In genomic region chr14:50364792-50365191, GRCh38 we compare ENCODE assay signal across 19 cellular contexts. TPM values are rescaled to one million over a fixed set of nuclear protein-coding genes. Genes with fewer than 3 reads are reported as not detected.
DNase-seq lines count a peak whose midpoint lies in the region; ATAC-seq, FAIRE-seq and TF ChIP-seq lines count a peak whose summit lies in the region.
"Had no signal": no experiment of that assay in that cellular context is flagged by ENCODE, and none has a peak within 500 bp of the region (broad histone marks: within the 10 kb centered on the region; RNA-seq: fewer than 3 reads in every experiment).

No MANE protein-coding gene starts in this region.

- no peak overlapping the region for H3K4me3 ChIP-seq in mammary epithelial cell (replicated peaks in 1 of 3; ENCODE audit: insufficient read depth in 1 of 3, low read depth in 2 of 3, low read length in 3 of 3)
- no peak overlapping the region for H3K4me3 ChIP-seq in breast epithelium
- no peak overlapping the region for H3K4me3 ChIP-seq in bronchial epithelial cell (ENCODE audit: low read depth, low read length)
- no peak overlapping the region for H3K4me3 ChIP-seq in left lung
- H3K4me3 ChIP-seq: gastrocnemius medialis, SJSA1 had no signal

- no peak overlapping the region for H2AFZ ChIP-seq in mammary epithelial cell (ENCODE audit: low read depth, low read length)

- CTCF ChIA-PET in mammary epithelial cell (lab: Charles Lee; ENCODE audit: low non-redundant PET): interaction anchor here (1.0 kb wide), 1 partner anchor 44 kb away, joined by 5 read pairs; no protein-coding TSS in a partner anchor

- no peaks in the 10 kb centered on the region for H3K27me3 Mint-ChIP-seq in HFFc6 (ENCODE audit: insufficient read depth)
- H3K27me3 Mint-ChIP-seq: CD4-positive, CD25-positive, alpha-beta regulatory T cell; naive thymus-derived CD8-positive, alpha-beta T cell; stimulated activated naive B cell treated with anti-CD40 and anti-IgM and Interleukin-4, amounts not matched to agents 10 μg/mL and 1 μg/mL and 100 μg/mL, for 72 hours; type B pancreatic cell had no signal

- H3K4me1 ChIP-seq in mammary epithelial cell (ENCODE audit: insufficient read depth, low read length) (peaks cover 27% of the 10 kb centered on the region), breast epithelium (no peaks in the 10 kb centered on the region), left lung (peaks cover 11 to 35% of the 10 kb centered on the region in 2 donors)

- TF ChIP-seq POLR2A in breast epithelium (IDR thresholded peaks at IDR 0.05): no peak

- BruUV-seq in mammary epithelial cell (replicated peaks; lab: Mats Ljungman, UMichigan): no TSS peak

- H3K4me3 Mint-ChIP-seq in HFFc6: no peak overlapping the region
- H3K4me3 Mint-ChIP-seq: type B pancreatic cell had no signal

- H3K27me3 ChIP-seq in mammary epithelial cell (ENCODE audit: insufficient read depth, low read length) (no peaks in the 10 kb centered on the region), breast epithelium (no peaks in the 10 kb centered on the region), bronchial epithelial cell (ENCODE audit: control insufficient read depth, insufficient read depth, low read length) (no peaks in the 10 kb centered on the region), left lung (no peaks in the 10 kb centered on the region)
- H3K27me3 ChIP-seq: gastrocnemius medialis, SJSA1 had no signal

- no peak for FAIRE-seq in bronchial epithelial cell (lab: Jason Lieb, UNC)

- dilution Hi-C loops in mammary epithelial cell (cut with HindIII; ENCODE audit: low sequenced_read_pairs): no loop called here

- no peaks in the 10 kb centered on the region for H3K36me3 ChIP-seq in mammary epithelial cell (ENCODE audit: insufficient read depth, low read length)
- H3K36me3 ChIP-seq in breast epithelium: no peaks in the 10 kb centered on the region
- no peaks in the 10 kb centered on the region for H3K36me3 ChIP-seq in bronchial epithelial cell (ENCODE audit: control insufficient read depth, insufficient read depth, low read length)
- no peaks in the 10 kb centered on the region for H3K36me3 ChIP-seq in left lung
- H3K36me3 ChIP-seq: gastrocnemius medialis, SJSA1 had no signal

- H4K20me1 ChIP-seq in mammary epithelial cell (ENCODE audit: insufficient read depth, low read length): no peaks in the 10 kb centered on the region

- H3K79me2 ChIP-seq in mammary epithelial cell (ENCODE audit: insufficient read depth, low read length): no peaks in the 10 kb centered on the region

- no peaks in the 10 kb centered on the region for H3K9me3 ChIP-seq in mammary epithelial cell (replicated peaks; ENCODE audit: insufficient read depth, low read length)
- no peaks in the 10 kb centered on the region for H3K9me3 ChIP-seq in breast epithelium
- H3K9me3 ChIP-seq in left lung: no peaks in the 10 kb centered on the region
- H3K9me3 ChIP-seq: gastrocnemius medialis, SJSA1 had no signal

- H3K27ac ChIP-seq in mammary epithelial cell (ENCODE audit: insufficient read depth, low read depth, low read length) (no peak overlapping the region), breast epithelium (no peak overlapping the region), left lung (peak overlapping the region; percentile 82 to 85)
- H3K27ac ChIP-seq: SJSA1 had no signal

- DNase-seq in mammary epithelial cell (peak; percentile 61), breast epithelium (ENCODE audit: low spot score in 2 of 2) (no peak), bronchial epithelial cell (ENCODE audit: low read depth) (peak; percentile 70), left lung (no peak), ureter (ENCODE audit: low spot score) (peak; percentile 41), DMS79 treated with DMSO at 0.1 percent for 48 hours (lab: John Stamatoyannopoulos, UW) (no peak), HFFc6 (no peak)
- DNase-seq: activated CD4-positive, CD25-positive, alpha-beta regulatory T cell treated with anti-CD3 and anti-CD28 coated beads, Interleukin-2, amount 50 U/mL, for 72 hours; activated effector memory CD4-positive, alpha-beta T cell treated with anti-CD3 and anti-CD28 coated beads, Interleukin-2, amount 50 U/mL, for 16 hours; CD4-positive, CD25-positive, alpha-beta regulatory T cell; gastrocnemius medialis; naive thymus-derived CD8-positive, alpha-beta T cell; NCI-H2029 treated with DMSO at 0.1 percent for 48 hours; NCI-H510A treated with DMSO at 0.1 percent for 48 hours; stimulated activated naive B cell treated with anti-CD40 and anti-IgM and Interleukin-4, amounts not matched to agents 10 μg/mL and 1 μg/mL and 100 μg/mL, for 72 hours; T1000 had no signal

- H3K27ac Mint-ChIP-seq in HFFc6: no peak overlapping the region
- H3K27ac Mint-ChIP-seq: type B pancreatic cell had no signal

- no peaks in the 10 kb centered on the region for H3K9me3 Mint-ChIP-seq in HFFc6
- H3K9me3 Mint-ChIP-seq: CD4-positive, CD25-positive, alpha-beta regulatory T cell; naive thymus-derived CD8-positive, alpha-beta T cell; type B pancreatic cell had no signal

- TF ChIP-seq CTCF in mammary epithelial cell (conservative IDR thresholded peaks at IDR 0.05 in 1 of 2, IDR thresholded peaks at IDR 0.05 in 1 of 2; ENCODE audit: extremely low read depth in 1 of 2, insufficient read depth in 1 of 2, low read depth in 1 of 2, low read length in 2 of 2) (no peak), breast epithelium (IDR thresholded peaks at IDR 0.05) (no peak), bronchial epithelial cell (IDR thresholded peaks at IDR 0.05; ENCODE audit: insufficient read depth, low read length, severe bottlenecking) (no peak), left lung (IDR thresholded peaks at IDR 0.05) (no peak), HFFc6 (IDR thresholded peaks at IDR 0.05) (no peak)

- intact Hi-C loops in mammary epithelial cell (cut with micrococcal nuclease) (loop anchor here (5.0 kb wide), 1 partner anchor 33 kb away; the partner anchor contains the start of gene CDKL1), breast epithelium (cut with DNase I; ENCODE audit: low total_unique reads) (no loop called here), left lung (cut with DNase I) (no loop called here)

- no peak overlapping the region for H3K9ac ChIP-seq in mammary epithelial cell (ENCODE audit: insufficient read depth, low read length)

- in situ Hi-C loops in mammary epithelial cell (cut with MboI; ENCODE audit: low sequenced_read_pairs in 2 of 2): no loop called here

- H3K4me1 Mint-ChIP-seq in HFFc6 (ENCODE audit: low read depth): peaks cover 27% of the 10 kb centered on the region

- peaks cover 9% of the 10 kb centered on the region for H3K36me3 Mint-ChIP-seq in HFFc6 (ENCODE audit: low read depth)
- H3K36me3 Mint-ChIP-seq: CD4-positive, CD25-positive, alpha-beta regulatory T cell; type B pancreatic cell had no signal

- 58% methylated on average over 1 of the region's 1 CpG for WGBS in mammary epithelial cell (ENCODE audit: low coverage, missing lambda C conversion rate)

- peak overlapping the region; percentile 10 for H3K4me2 ChIP-seq in mammary epithelial cell (ENCODE audit: insufficient read depth, low read depth, low read length)

- ATAC-seq in left lung (peak; percentile 85), HG03460 (IDR thresholded peaks at IDR 0.05; ENCODE audit: unreplicated experiment) (no peak)
- ATAC-seq: gastrocnemius medialis; naive thymus-derived CD8-positive, alpha-beta T cell; stimulated activated naive B cell treated with anti-CD40 and anti-IgM and Interleukin-4, amounts not matched to agents 10 μg/mL and 1 μg/mL and 100 μg/mL, for 72 hours had no signal

RNA-seq across cellular contexts. Expression of gene CDKL1, which starts 31.9 kb away (rescaled TPM):
- total RNA-seq in mammary epithelial cell (10 to 100 TPM; 13.7 to 14.1 TPM), breast epithelium (10 to 100 TPM in 2 of 3 donors, 1 to 10 TPM in 1; 9.2 to 23.4 (median 10.5) TPM), bronchial epithelial cell (4.5 and 6.1 TPM in 2 replicates), left lung (10 to 100 TPM; 19.3 to 22.2 TPM), ureter (34.3 TPM)
- polyA plus RNA-seq in mammary epithelial cell: 3.1 TPM
- 7.6 TPM for polyA minus RNA-seq in mammary epithelial cell
- 1 to 10 TPM; 4.4 to 8.0 (median 6.2) TPM for total RNA-seq in HFFc6 (2021; fragmentation: NEBNext Ultra II Directional; extraction: Animal tissue kit (Norgen Biotek cat#: 25700))

RNA-seq across cellular contexts. Expression of gene DMAC2L, which starts 52.7 kb away (rescaled TPM):
- 10 to 100 TPM in 1 of 2 donors, 1 to 10 TPM in 1; 8.7 to 12.9 TPM for total RNA-seq in mammary epithelial cell
- polyA plus RNA-seq in mammary epithelial cell: 13.1 TPM
- 0.21 TPM for polyA minus RNA-seq in mammary epithelial cell
- total RNA-seq in breast epithelium: 10 to 100 TPM; 19.7 to 30.7 (median 20.3) TPM
- total RNA-seq in bronchial epithelial cell: 8.2 and 10.8 TPM in 2 replicates
- 10 to 100 TPM; 15.7 to 18.8 TPM for total RNA-seq in left lung
- total RNA-seq in ureter: 31.0 TPM
- total RNA-seq in HFFc6 (2021; fragmentation: NEBNext Ultra II Directional; extraction: Animal tissue kit (Norgen Biotek cat#: 25700)): 10 to 100 TPM; 10.6 to 14.5 (median 12.1) TPM

RNA-seq across cellular contexts. Expression of gene L2HGDH, which starts 52.8 kb away (rescaled TPM):
- 1 to 10 TPM; 5.2 to 9.4 TPM for total RNA-seq in mammary epithelial cell
- 5.2 TPM for polyA plus RNA-seq in mammary epithelial cell
- polyA minus RNA-seq in mammary epithelial cell: 11.2 TPM
- total RNA-seq in breast epithelium: 1 to 10 TPM; 3.8 to 6.9 (median 6.3) TPM
- 6.6 and 7.8 TPM in 2 replicates for total RNA-seq in bronchial epithelial cell
- total RNA-seq in left lung: 1 to 10 TPM; 4.6 to 5.5 TPM
- total RNA-seq in ureter: 7.8 TPM
- 1 to 10 TPM; 3.1 to 5.2 (median 3.4) TPM for total RNA-seq in HFFc6 (2021; fragmentation: NEBNext Ultra II Directional; extraction: Animal tissue kit (Norgen Biotek cat#: 25700))

Comparison
In these comparisons a context has a peak if more than half of its experiments do, and no peak if none do; other contexts are left out.
1. DNase-seq: peak in mammary epithelial cell (single experiment), bronchial epithelial cell (single experiment) and ureter (single experiment); none in breast epithelium (0 of 2), left lung (0 of 2), DMS79 treated with DMSO at 0.1 percent for 48 hours (single experiment) and HFFc6 (single experiment).
2. H3K27ac ChIP-seq: peak in left lung (2 of 2); none in mammary epithelial cell (single experiment) and breast epithelium (0 of 2).